Comparison of ENCODE assay signal across 8 cellular contexts in genomic region chr16:11797166-11797956, GRCh38. TPM values are rescaled to one million over a fixed set of nuclear protein-coding genes. Genes with fewer than 3 reads are reported as not detected.
A peak's percentile ranks its signal among the peaks of the same experiment; 100 is the strongest.
DNase-seq lines count a peak whose midpoint lies in the region; ATAC-seq and TF ChIP-seq lines count a peak whose summit lies in the region.

Gene ZC3H7A (minus strand): TSS chr16:11797258. CDS start chr16:11782354, 14,904 bp downstream.

- peak within 1 kb of the TSS; percentile 98 for H3K27ac ChIP-seq in CD4-positive, CD25-positive, alpha-beta regulatory T cell (ENCODE audit: insufficient read depth, low read length, poor library complexity, severe bottlenecking)
- H3K27ac ChIP-seq in right lobe of liver: peak within 1 kb of the TSS; percentile 96 to 98 (median 97)

- H3K27me3 ChIP-seq in CD4-positive, CD25-positive, alpha-beta regulatory T cell (ENCODE audit: control insufficient read depth, insufficient read depth, low read length): no peaks in the 10 kb centered on the region
- no peaks in the 10 kb centered on the region for H3K27me3 ChIP-seq in right lobe of liver

- intact Hi-C loops in right lobe of liver (cut with DNase I): loop anchor here (10.0 kb wide), 2 partner anchors 63 to 73 kb away; no protein-coding TSS in a partner anchor

- H3K4me1 ChIP-seq in CD4-positive, CD25-positive, alpha-beta regulatory T cell (ENCODE audit: control insufficient read depth, insufficient read depth, low read length, poor library complexity, severe bottlenecking): peaks cover 76% of the 10 kb centered on the region
- H3K4me1 ChIP-seq in right lobe of liver: peaks cover 0 to 52% (median 20%) of the 10 kb centered on the region in 4 donors

- TF ChIP-seq POLR2A in right lobe of liver (IDR thresholded peaks at IDR 0.05): peak; percentile 98

- H3K4me3 ChIP-seq in CD4-positive, CD25-positive, alpha-beta regulatory T cell (ENCODE audit: low read depth, low read length): peak within 1 kb of the TSS; percentile 92
- peak within 1 kb of the TSS; percentile 81 to 91 (median 82) for H3K4me3 ChIP-seq in right lobe of liver

- TF ChIP-seq CTCF in right lobe of liver (IDR thresholded peaks at IDR 0.05): peak; percentile 77 to 99 (median 88)

- WGBS in right lobe of liver (ENCODE audit: insufficient coverage, low coverage, low lambda C conversion rate, missing lambda C conversion rate): 0% methylated on average over 15 of the region's 80 CpGs

- no peaks in the 10 kb centered on the region for H3K36me3 ChIP-seq in CD4-positive, CD25-positive, alpha-beta regulatory T cell (ENCODE audit: control insufficient read depth, insufficient read depth, low read length)
- H3K36me3 ChIP-seq in right lobe of liver: no peaks in the 10 kb centered on the region

- no peaks in the 10 kb centered on the region for H3K9me3 ChIP-seq in CD4-positive, CD25-positive, alpha-beta regulatory T cell (ENCODE audit: control insufficient read depth in 2 of 2, low read length in 2 of 2)
- no peaks in the 10 kb centered on the region for H3K9me3 ChIP-seq in right lobe of liver

- H3K27ac Mint-ChIP-seq in CD4-positive, CD25-positive, alpha-beta regulatory T cell: peak within 1 kb of the TSS; percentile 99 to 100 (median 99)

- peaks cover 6% of the 10 kb centered on the region for H3K36me3 Mint-ChIP-seq in CD4-positive, CD25-positive, alpha-beta regulatory T cell

- DNase-seq in CD4-positive, CD25-positive, alpha-beta regulatory T cell: peak; percentile 90 to 97 (median 95)
- DNase-seq in NCI-H774 (lab: John Stamatoyannopoulos, UW): peak; percentile 95
- DNase-seq in activated CD4-positive, alpha-beta T cell treated with anti-CD3 and anti-CD28 coated beads, Interleukin-2, amount 50 U/mL, for 48 hours: peak; percentile 90 to 93
- peak; percentile 88 to 99 for DNase-seq in dermis microvascular lymphatic vessel endothelial cell (ENCODE audit: low read depth in 2 of 2)
- peak; percentile 98 to 99 (median 99) for DNase-seq in right lobe of liver
- DNase-seq in stimulated activated CD4-positive, alpha-beta T cell treated with anti-CD3 and anti-CD28 coated beads, Interleukin-4, amount 100 ng/mL, for 4 hours: peak; percentile 90 to 91

- H3K4me3 Mint-ChIP-seq in CD4-positive, CD25-positive, alpha-beta regulatory T cell: peak within 1 kb of the TSS; percentile 95 to 98 (median 96)

- no peaks in the 10 kb centered on the region for H3K9me3 Mint-ChIP-seq in CD4-positive, CD25-positive, alpha-beta regulatory T cell

- H3K27me3 Mint-ChIP-seq in CD4-positive, CD25-positive, alpha-beta regulatory T cell: peaks cover 11% of the 10 kb centered on the region

- peaks cover 28 to 87% (median 61%) of the 10 kb centered on the region in 4 donors for H3K4me1 Mint-ChIP-seq in CD4-positive, CD25-positive, alpha-beta regulatory T cell

- peak; percentile 95 to 96 for ATAC-seq in CD4-positive, CD25-positive, alpha-beta regulatory T cell (ENCODE audit: low read depth in 2 of 2)
- ATAC-seq in GM19395 (IDR thresholded peaks at IDR 0.05; ENCODE audit: unreplicated experiment) (peak; percentile 92), HG03565 (IDR thresholded peaks at IDR 0.05; ENCODE audit: unreplicated experiment) (peak; percentile 85), right lobe of liver (peak; percentile 93 to 98 (median 96))

RNA-seq across cellular contexts. Expression of gene ZC3H7A, which starts in this region (rescaled TPM):
- 157 TPM for total RNA-seq in CD4-positive, CD25-positive, alpha-beta regulatory T cell
- 10 to 100 TPM; 43.3 to 49.5 (median 47.5) TPM for polyA plus RNA-seq in CD4-positive, CD25-positive, alpha-beta regulatory T cell
- total RNA-seq in dermis microvascular lymphatic vessel endothelial cell (35.7 and 56.5 TPM in 2 replicates), right lobe of liver (10 to 100 TPM; 22.8 to 34.0 (median 26.9) TPM)

Comparison
In these comparisons a context has a peak if more than half of its experiments do, and no peak if none do; other contexts are left out.
1. Peak in every context shown above with its lines: DNase-seq, ATAC-seq, H3K4me3 ChIP-seq and H3K27ac ChIP-seq.